1 cellular context compared by ENCODE assay signal in genomic region chr9:97710356-97711222, GRCh38.
TF ChIP-seq lines count a peak whose summit lies in the region.

No MANE protein-coding gene starts in this region.

TF ChIP-seq in GM23338, 12 proteins besides CTCF, POLR2A, EP300 and RAD21 (continued from another document):
- TF ChIP-seq REST (IDR thresholded peaks at IDR 0.05; ENCODE audit: unreplicated experiment) (no peak), JUNB (IDR thresholded peaks at IDR 0.05; ENCODE audit: unreplicated experiment) (no peak), STAT1 (IDR thresholded peaks at IDR 0.05; ENCODE audit: unreplicated experiment) (no peak), NANOG (IDR thresholded peaks at IDR 0.05; ENCODE audit: borderline replicate concordance) (no peak), ZNF331 (CRISPR knock-in tag; IDR thresholded peaks at IDR 0.05; ENCODE audit: low read depth) (no peak)
